Comparison of ENCODE assay signal across 1 cellular context in genomic region chr17:17417718-17418151, GRCh38.
TF ChIP-seq lines count a peak whose summit lies in the region.

No MANE protein-coding gene starts in this region.

TF ChIP-seq in HepG2, 621 proteins besides CTCF, POLR2A, EP300 and RAD21 (continued from another document and continues in another):
- TF ChIP-seq, protein P1, sequence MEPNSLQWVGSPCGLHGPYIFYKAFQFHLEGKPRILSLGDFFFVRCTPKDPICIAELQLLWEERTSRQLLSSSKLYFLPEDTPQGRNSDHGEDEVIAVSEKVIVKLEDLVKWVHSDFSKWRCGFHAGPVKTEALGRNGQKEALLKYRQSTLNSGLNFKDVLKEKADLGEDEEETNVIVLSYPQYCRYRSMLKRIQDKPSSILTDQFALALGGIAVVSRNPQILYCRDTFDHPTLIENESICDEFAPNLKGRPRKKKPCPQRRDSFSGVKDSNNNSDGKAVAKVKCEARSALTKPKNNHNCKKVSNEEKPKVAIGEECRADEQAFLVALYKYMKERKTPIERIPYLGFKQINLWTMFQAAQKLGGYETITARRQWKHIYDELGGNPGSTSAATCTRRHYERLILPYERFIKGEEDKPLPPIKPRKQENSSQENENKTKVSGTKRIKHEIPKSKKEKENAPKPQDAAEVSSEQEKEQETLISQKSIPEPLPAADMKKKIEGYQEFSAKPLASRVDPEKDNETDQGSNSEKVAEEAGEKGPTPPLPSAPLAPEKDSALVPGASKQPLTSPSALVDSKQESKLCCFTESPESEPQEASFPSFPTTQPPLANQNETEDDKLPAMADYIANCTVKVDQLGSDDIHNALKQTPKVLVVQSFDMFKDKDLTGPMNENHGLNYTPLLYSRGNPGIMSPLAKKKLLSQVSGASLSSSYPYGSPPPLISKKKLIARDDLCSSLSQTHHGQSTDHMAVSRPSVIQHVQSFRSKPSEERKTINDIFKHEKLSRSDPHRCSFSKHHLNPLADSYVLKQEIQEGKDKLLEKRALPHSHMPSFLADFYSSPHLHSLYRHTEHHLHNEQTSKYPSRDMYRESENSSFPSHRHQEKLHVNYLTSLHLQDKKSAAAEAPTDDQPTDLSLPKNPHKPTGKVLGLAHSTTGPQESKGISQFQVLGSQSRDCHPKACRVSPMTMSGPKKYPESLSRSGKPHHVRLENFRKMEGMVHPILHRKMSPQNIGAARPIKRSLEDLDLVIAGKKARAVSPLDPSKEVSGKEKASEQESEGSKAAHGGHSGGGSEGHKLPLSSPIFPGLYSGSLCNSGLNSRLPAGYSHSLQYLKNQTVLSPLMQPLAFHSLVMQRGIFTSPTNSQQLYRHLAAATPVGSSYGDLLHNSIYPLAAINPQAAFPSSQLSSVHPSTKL (CRISPR knock-in tag; IDR thresholded peaks at IDR 0.05): peak; percentile 69
- TF ChIP-seq, protein P2, sequence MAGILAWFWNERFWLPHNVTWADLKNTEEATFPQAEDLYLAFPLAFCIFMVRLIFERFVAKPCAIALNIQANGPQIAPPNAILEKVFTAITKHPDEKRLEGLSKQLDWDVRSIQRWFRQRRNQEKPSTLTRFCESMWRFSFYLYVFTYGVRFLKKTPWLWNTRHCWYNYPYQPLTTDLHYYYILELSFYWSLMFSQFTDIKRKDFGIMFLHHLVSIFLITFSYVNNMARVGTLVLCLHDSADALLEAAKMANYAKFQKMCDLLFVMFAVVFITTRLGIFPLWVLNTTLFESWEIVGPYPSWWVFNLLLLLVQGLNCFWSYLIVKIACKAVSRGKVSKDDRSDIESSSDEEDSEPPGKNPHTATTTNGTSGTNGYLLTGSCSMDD (CRISPR knock-in tag; IDR thresholded peaks at IDR 0.05): no peak
- TF ChIP-seq NFIB (CRISPR knock-in tag; IDR thresholded peaks at IDR 0.05; ENCODE audit: borderline replicate concordance): no peak
- TF ChIP-seq ZNF451 (CRISPR knock-in tag; IDR thresholded peaks at IDR 0.05): no peak
- TF ChIP-seq, protein P3, sequence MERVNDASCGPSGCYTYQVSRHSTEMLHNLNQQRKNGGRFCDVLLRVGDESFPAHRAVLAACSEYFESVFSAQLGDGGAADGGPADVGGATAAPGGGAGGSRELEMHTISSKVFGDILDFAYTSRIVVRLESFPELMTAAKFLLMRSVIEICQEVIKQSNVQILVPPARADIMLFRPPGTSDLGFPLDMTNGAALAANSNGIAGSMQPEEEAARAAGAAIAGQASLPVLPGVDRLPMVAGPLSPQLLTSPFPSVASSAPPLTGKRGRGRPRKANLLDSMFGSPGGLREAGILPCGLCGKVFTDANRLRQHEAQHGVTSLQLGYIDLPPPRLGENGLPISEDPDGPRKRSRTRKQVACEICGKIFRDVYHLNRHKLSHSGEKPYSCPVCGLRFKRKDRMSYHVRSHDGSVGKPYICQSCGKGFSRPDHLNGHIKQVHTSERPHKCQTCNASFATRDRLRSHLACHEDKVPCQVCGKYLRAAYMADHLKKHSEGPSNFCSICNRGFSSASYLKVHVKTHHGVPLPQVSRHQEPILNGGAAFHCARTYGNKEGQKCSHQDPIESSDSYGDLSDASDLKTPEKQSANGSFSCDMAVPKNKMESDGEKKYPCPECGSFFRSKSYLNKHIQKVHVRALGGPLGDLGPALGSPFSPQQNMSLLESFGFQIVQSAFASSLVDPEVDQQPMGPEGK (CRISPR knock-in tag; IDR thresholded peaks at IDR 0.05): no peak
- TF ChIP-seq ZNF556 (CRISPR knock-in tag; IDR thresholded peaks at IDR 0.05; ENCODE audit: borderline replicate concordance): no peak
- TF ChIP-seq, protein P4, sequence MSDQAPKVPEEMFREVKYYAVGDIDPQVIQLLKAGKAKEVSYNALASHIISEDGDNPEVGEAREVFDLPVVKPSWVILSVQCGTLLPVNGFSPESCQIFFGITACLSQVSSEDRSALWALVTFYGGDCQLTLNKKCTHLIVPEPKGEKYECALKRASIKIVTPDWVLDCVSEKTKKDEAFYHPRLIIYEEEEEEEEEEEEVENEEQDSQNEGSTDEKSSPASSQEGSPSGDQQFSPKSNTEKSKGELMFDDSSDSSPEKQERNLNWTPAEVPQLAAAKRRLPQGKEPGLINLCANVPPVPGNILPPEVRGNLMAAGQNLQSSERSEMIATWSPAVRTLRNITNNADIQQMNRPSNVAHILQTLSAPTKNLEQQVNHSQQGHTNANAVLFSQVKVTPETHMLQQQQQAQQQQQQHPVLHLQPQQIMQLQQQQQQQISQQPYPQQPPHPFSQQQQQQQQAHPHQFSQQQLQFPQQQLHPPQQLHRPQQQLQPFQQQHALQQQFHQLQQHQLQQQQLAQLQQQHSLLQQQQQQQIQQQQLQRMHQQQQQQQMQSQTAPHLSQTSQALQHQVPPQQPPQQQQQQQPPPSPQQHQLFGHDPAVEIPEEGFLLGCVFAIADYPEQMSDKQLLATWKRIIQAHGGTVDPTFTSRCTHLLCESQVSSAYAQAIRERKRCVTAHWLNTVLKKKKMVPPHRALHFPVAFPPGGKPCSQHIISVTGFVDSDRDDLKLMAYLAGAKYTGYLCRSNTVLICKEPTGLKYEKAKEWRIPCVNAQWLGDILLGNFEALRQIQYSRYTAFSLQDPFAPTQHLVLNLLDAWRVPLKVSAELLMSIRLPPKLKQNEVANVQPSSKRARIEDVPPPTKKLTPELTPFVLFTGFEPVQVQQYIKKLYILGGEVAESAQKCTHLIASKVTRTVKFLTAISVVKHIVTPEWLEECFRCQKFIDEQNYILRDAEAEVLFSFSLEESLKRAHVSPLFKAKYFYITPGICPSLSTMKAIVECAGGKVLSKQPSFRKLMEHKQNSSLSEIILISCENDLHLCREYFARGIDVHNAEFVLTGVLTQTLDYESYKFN (CRISPR knock-in tag; conservative IDR thresholded peaks at IDR 0.05): no peak; the same call in 1 of the 2 replicates
- no peak for TF ChIP-seq GFI1 (CRISPR knock-in tag; IDR thresholded peaks at IDR 0.05; ENCODE audit: borderline replicate concordance)
- TF ChIP-seq ZNF275 (CRISPR knock-in tag; IDR thresholded peaks at IDR 0.05; ENCODE audit: borderline replicate concordance): no peak
- TF ChIP-seq HDAC1 (CRISPR knock-in tag; IDR thresholded peaks at IDR 0.05): peak; percentile 55
- no peak for TF ChIP-seq ZFP82 (CRISPR knock-in tag; IDR thresholded peaks at IDR 0.05; ENCODE audit: borderline replicate concordance)
- no peak for TF ChIP-seq ZBTB26 (CRISPR knock-in tag; IDR thresholded peaks at IDR 0.05; ENCODE audit: borderline replicate concordance)
- TF ChIP-seq CENPT (CRISPR knock-in tag; IDR thresholded peaks at IDR 0.05; ENCODE audit: low read depth): no peak
- TF ChIP-seq NCOR1 (IDR thresholded peaks at IDR 0.05; ENCODE audit: borderline replicate concordance, low read length): no peak
- TF ChIP-seq ZSCAN9 (CRISPR knock-in tag; IDR thresholded peaks at IDR 0.05; ENCODE audit: borderline replicate concordance): no peak
- no peak for TF ChIP-seq ZNF350 (CRISPR knock-in tag; IDR thresholded peaks at IDR 0.05; ENCODE audit: borderline replicate concordance, low read depth)
- no peak for TF ChIP-seq MBD4 (IDR thresholded peaks at IDR 0.05; ENCODE audit: borderline replicate concordance, low read length)
- 0 out of 2 replicates have a peak, but pooled peaks have one; percentile 25 for TF ChIP-seq ZGPAT (CRISPR knock-in tag; IDR thresholded peaks at IDR 0.05)
- no peak for TF ChIP-seq ZNF484 (CRISPR knock-in tag; IDR thresholded peaks at IDR 0.05; ENCODE audit: borderline replicate concordance, low read depth)
- no peak for TF ChIP-seq CC2D1A (CRISPR knock-in tag; IDR thresholded peaks at IDR 0.05)
- TF ChIP-seq ZNF646 (CRISPR knock-in tag; IDR thresholded peaks at IDR 0.05): no peak
- TF ChIP-seq YEATS2 (CRISPR knock-in tag; IDR thresholded peaks at IDR 0.05; ENCODE audit: borderline replicate concordance): no peak
- no peak for TF ChIP-seq MEF2D (CRISPR knock-in tag; IDR thresholded peaks at IDR 0.05)
- TF ChIP-seq LBX2 (CRISPR knock-in tag; IDR thresholded peaks at IDR 0.05; ENCODE audit: borderline replicate concordance): no peak
- TF ChIP-seq, protein P5, sequence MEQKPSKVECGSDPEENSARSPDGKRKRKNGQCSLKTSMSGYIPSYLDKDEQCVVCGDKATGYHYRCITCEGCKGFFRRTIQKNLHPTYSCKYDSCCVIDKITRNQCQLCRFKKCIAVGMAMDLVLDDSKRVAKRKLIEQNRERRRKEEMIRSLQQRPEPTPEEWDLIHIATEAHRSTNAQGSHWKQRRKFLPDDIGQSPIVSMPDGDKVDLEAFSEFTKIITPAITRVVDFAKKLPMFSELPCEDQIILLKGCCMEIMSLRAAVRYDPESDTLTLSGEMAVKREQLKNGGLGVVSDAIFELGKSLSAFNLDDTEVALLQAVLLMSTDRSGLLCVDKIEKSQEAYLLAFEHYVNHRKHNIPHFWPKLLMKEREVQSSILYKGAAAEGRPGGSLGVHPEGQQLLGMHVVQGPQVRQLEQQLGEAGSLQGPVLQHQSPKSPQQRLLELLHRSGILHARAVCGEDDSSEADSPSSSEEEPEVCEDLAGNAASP (CRISPR knock-in tag; IDR thresholded peaks at IDR 0.05; ENCODE audit: borderline replicate concordance): peak; percentile 54; the same call in 1 of the 2 replicates
- TF ChIP-seq MED8 (CRISPR knock-in tag; IDR thresholded peaks at IDR 0.05; ENCODE audit: insufficient replicate concordance): no peak
- peak; percentile 96 for TF ChIP-seq ZBTB37 (CRISPR knock-in tag; IDR thresholded peaks at IDR 0.05)
- TF ChIP-seq BRCA1 (CRISPR knock-in tag; IDR thresholded peaks at IDR 0.05): no peak
